In genomic region chrX:153773741-153774575, GRCh38 we compare ENCODE assay signal across 27 cellular contexts. TPM values are rescaled to one million over a fixed set of nuclear protein-coding genes. Genes with fewer than 3 reads are reported as not detected.
A peak's percentile ranks its signal among the peaks of the same experiment; 100 is the strongest.
DNase-seq lines count a peak whose midpoint lies in the region; ATAC-seq and TF ChIP-seq lines count a peak whose summit lies in the region.
"Had no signal": no experiment of that assay in that cellular context is flagged by ENCODE, and none has a peak within 500 bp of the region (broad histone marks: within the 10 kb centered on the region; RNA-seq: fewer than 3 reads in every experiment).

No MANE protein-coding gene starts in this region.

- no peak overlapping the region for H3K27ac Mint-ChIP-seq in CD14-positive monocyte
- H3K27ac Mint-ChIP-seq: activated CD8-positive, alpha-beta T cell treated with anti-CD3 and anti-CD28 coated beads for 36 hours; activated naive CD8-positive, alpha-beta T cell; activated T-cell treated with anti-CD3 and anti-CD28 coated beads, Interleukin-2, amount 50 U/mL, for 24 hours; CD8-positive, alpha-beta T cell; effector memory CD8-positive, alpha-beta T cell; IgD-negative memory B cell; stimulated activated naive CD8-positive, alpha-beta T cell treated with anti-CD3 and anti-CD28 coated beads, Interleukin-15, amount 100 ng/mL, for 72 hours; type B pancreatic cell had no signal

- H3K36me3 ChIP-seq in H7 (replicated peaks; ENCODE audit: control insufficient read depth, insufficient read depth, low read length) = no peaks in the 10 kb centered on the region
- H3K36me3 ChIP-seq in lower lobe of right lung = no peaks in the 10 kb centered on the region
- H3K36me3 ChIP-seq: MG63 had no signal

- no peaks in the 10 kb centered on the region for H3K4me1 ChIP-seq in lower lobe of right lung
- H3K4me1 ChIP-seq: gastroesophageal sphincter had no signal

- no peaks in the 10 kb centered on the region for H3K36me3 Mint-ChIP-seq in CD14-positive monocyte
- H3K36me3 Mint-ChIP-seq: activated naive CD8-positive, alpha-beta T cell; CD8-positive, alpha-beta T cell; IgD-negative memory B cell; type B pancreatic cell had no signal

- no peak overlapping the region for H3K27ac ChIP-seq in lower lobe of right lung
- H3K27ac ChIP-seq: esophagus squamous epithelium, gastroesophageal sphincter, RWPE1 had no signal

- H3K27me3 ChIP-seq in H7 (ENCODE audit: control insufficient read depth, insufficient read depth, low read length) = no peaks in the 10 kb centered on the region
- H3K27me3 ChIP-seq in lower lobe of right lung (ENCODE audit: low read depth) = no peaks in the 10 kb centered on the region
- H3K27me3 ChIP-seq: esophagus squamous epithelium, gastroesophageal sphincter, MG63 had no signal

- ATAC-seq in lower lobe of right lung (no peak), HG02610 (IDR thresholded peaks at IDR 0.05; ENCODE audit: unreplicated experiment) (no peak), GM18519 (IDR thresholded peaks at IDR 0.05; ENCODE audit: low FRiP score, unreplicated experiment) (no peak)
- ATAC-seq: activated CD8-positive, alpha-beta T cell treated with anti-CD3 and anti-CD28 coated beads for 36 hours; CD8-positive, alpha-beta T cell; effector memory CD8-positive, alpha-beta T cell; gastroesophageal sphincter; GM12878; stimulated activated naive CD8-positive, alpha-beta T cell treated with anti-CD3 and anti-CD28 coated beads, Interleukin-15, amount 100 ng/mL, for 72 hours had no signal

- H3K9me3 Mint-ChIP-seq in CD14-positive monocyte = peaks cover 0 to 10% (median 2%) of the 10 kb centered on the region in 7 donors
- H3K9me3 Mint-ChIP-seq: activated CD8-positive, alpha-beta T cell treated with anti-CD3 and anti-CD28 coated beads for 36 hours; activated T-cell treated with anti-CD3 and anti-CD28 coated beads, Interleukin-2, amount 50 U/mL, for 24 hours; CD8-positive, alpha-beta T cell; effector memory CD8-positive, alpha-beta T cell; IgD-negative memory B cell; neural crest cell; stimulated activated naive CD8-positive, alpha-beta T cell treated with anti-CD3 and anti-CD28 coated beads, Interleukin-15, amount 100 ng/mL, for 72 hours; type B pancreatic cell had no signal

- H3K9me3 ChIP-seq in lower lobe of right lung = no peaks in the 10 kb centered on the region
- H3K9me3 ChIP-seq: esophagus squamous epithelium, gastroesophageal sphincter, MG63 had no signal

- no peaks in the 10 kb centered on the region for H3K4me1 Mint-ChIP-seq in CD14-positive monocyte
- H3K4me1 Mint-ChIP-seq: neural crest cell; stimulated activated naive CD8-positive, alpha-beta T cell treated with anti-CD3 and anti-CD28 coated beads, Interleukin-15, amount 100 ng/mL, for 72 hours had no signal

- peaks cover 0 to 3% (median under 1%) of the 10 kb centered on the region in 3 donors for H3K27me3 Mint-ChIP-seq in CD14-positive monocyte (ENCODE audit: low read depth in 3 of 3)
- H3K27me3 Mint-ChIP-seq: activated CD8-positive, alpha-beta T cell treated with anti-CD3 and anti-CD28 coated beads for 36 hours; activated naive CD8-positive, alpha-beta T cell; effector memory CD8-positive, alpha-beta T cell; stimulated activated naive CD8-positive, alpha-beta T cell treated with anti-CD3 and anti-CD28 coated beads, Interleukin-15, amount 100 ng/mL, for 72 hours; type B pancreatic cell had no signal

- no peak overlapping the region for H3K4me3 Mint-ChIP-seq in CD14-positive monocyte
- H3K4me3 Mint-ChIP-seq: activated CD8-positive, alpha-beta T cell treated with anti-CD3 and anti-CD28 coated beads for 36 hours; activated naive CD8-positive, alpha-beta T cell; activated T-cell treated with anti-CD3 and anti-CD28 coated beads, Interleukin-2, amount 50 U/mL, for 24 hours; CD8-positive, alpha-beta T cell; effector memory CD8-positive, alpha-beta T cell; IgD-negative memory B cell; neural crest cell; stimulated activated naive CD8-positive, alpha-beta T cell treated with anti-CD3 and anti-CD28 coated beads, Interleukin-15, amount 100 ng/mL, for 72 hours; type B pancreatic cell had no signal

- DNase-seq in CD14-positive monocyte (ENCODE audit: low spot score) (peak; percentile 36), H7 (peak; percentile 64), lower lobe of right lung (peak; percentile 27), AG08396 (ENCODE audit: low spot score) (no peak)
- DNase-seq: activated CD4-positive, CD25-positive, alpha-beta regulatory T cell; activated CD8-positive, alpha-beta T cell treated with anti-CD3 and anti-CD28 coated beads for 36 hours; activated T-cell treated with anti-CD3 and anti-CD28 coated beads, Interleukin-2, amount 50 U/mL, for 24 hours; CD8-positive, alpha-beta T cell; effector memory CD8-positive, alpha-beta T cell; esophagus squamous epithelium; kidney glomerular epithelial cell; MG63; midbrain; NCI-H1436; NCI-H2171; NCI-H526; stimulated activated CD4-positive, alpha-beta T cell treated with anti-CD3 and anti-CD28 coated beads, Interleukin-4, amount 100 ng/mL, for 4 hours; stimulated activated naive CD8-positive, alpha-beta T cell treated with anti-CD3 and anti-CD28 coated beads, Interleukin-15, amount 100 ng/mL, for 72 hours had no signal

- TF ChIP-seq CTCF in CD14-positive monocyte (IDR thresholded peaks at IDR 0.05) (no peak), lower lobe of right lung (IDR thresholded peaks at IDR 0.05) (no peak)

- H3K4me3 ChIP-seq in H7 (ENCODE audit: insufficient read depth, low read depth, low read length) (no peak overlapping the region), lower lobe of right lung (no peak overlapping the region)
- H3K4me3 ChIP-seq: esophagus squamous epithelium, gastroesophageal sphincter, GM12878, MG63 had no signal

- intact Hi-C loops in CD14-positive monocyte (cut with micrococcal nuclease) (no loop called here), lower lobe of right lung (cut with DNase I) (no loop called here)

RNA-seq across cellular contexts. Expression of gene SRPK3, which starts 6.9 kb away (rescaled TPM):
- not detected for polyA plus RNA-seq in CD14-positive monocyte
- not detected in 2 replicates for total RNA-seq in H7 (2014; rRNA removed; shearing (Covaris generic))
- not detected for total RNA-seq in lower lobe of right lung
- total RNA-seq: CD8-positive, alpha-beta T cell; GM12878 had no signal
- polyA plus RNA-seq: IgD-negative memory B cell had no signal

RNA-seq across cellular contexts. Expression of gene PLXNB3, which starts 9.9 kb away (rescaled TPM):
- polyA plus RNA-seq in CD14-positive monocyte = not detected
- total RNA-seq in H7 (2014; rRNA removed; shearing (Covaris generic)) = 0.07 TPM in 1 of 2 replicates, not detected in the other
- 4.6 TPM for total RNA-seq in lower lobe of right lung
- polyA plus RNA-seq: IgD-negative memory B cell had no signal

RNA-seq across cellular contexts. Expression of gene IDH3G, which starts 20.2 kb away (rescaled TPM):
- 100 to 1,000 TPM; 115 to 130 TPM for polyA plus RNA-seq in CD14-positive monocyte
- total RNA-seq in H7 (2014; rRNA removed; shearing (Covaris generic)) = 63.3 and 76.2 TPM in 2 replicates
- 50.1 TPM for total RNA-seq in lower lobe of right lung

RNA-seq across cellular contexts. Expression of gene SSR4, which starts 20.5 kb away (rescaled TPM):
- polyA plus RNA-seq in CD14-positive monocyte = 100 to 1,000 TPM; 362 to 419 TPM
- total RNA-seq in H7 (2014; rRNA removed; shearing (Covaris generic)) = 148 and 198 TPM in 2 replicates
- total RNA-seq in lower lobe of right lung = 210 TPM

RNA-seq across cellular contexts. Expression of gene ABCD1, which starts 49.3 kb away (rescaled TPM):
- 1 to 10 TPM; 5.6 to 5.8 TPM for polyA plus RNA-seq in CD14-positive monocyte
- 12.2 and 17.1 TPM in 2 replicates for total RNA-seq in H7 (2014; rRNA removed; shearing (Covaris generic))
- total RNA-seq in lower lobe of right lung = 14.5 TPM
